21 cellular contexts compared by ENCODE assay signal in genomic region chr14:68148763-68149162, GRCh38.
"Had no signal": no experiment of that assay in that cellular context is flagged by ENCODE, and none has a peak within 500 bp of the region (broad histone marks: within the 10 kb centered on the region; RNA-seq: fewer than 3 reads in every experiment).

No MANE protein-coding gene starts in this region.

- DNase-seq: effector memory CD4-positive, alpha-beta T cell; glutamatergic neuron; islet precursor cell; left lung; lower lobe of right lung; mesenchymal stem cell; midbrain; naive B cell; nephron progenitor cell; psoas muscle; retina; stimulated activated CD4-positive, alpha-beta T cell treated with anti-CD3 and anti-CD28 coated beads, Interleukin-2, amount 100 ng/mL, for 24 hours; stimulated activated CD4-positive, alpha-beta T cell treated with anti-CD3 and anti-CD28 coated beads, Interleukin-4, amount 100 ng/mL, for 4 hours; stimulated activated naive B cell treated with anti-CD40 and anti-IgM and Interleukin-4, amounts not matched to agents 10 μg/mL and 1 μg/mL and 100 μg/mL, for 72 hours; stimulated activated naive CD8-positive, alpha-beta T cell treated with anti-CD3 and anti-CD28 coated beads, Interleukin-15, amount 100 ng/mL, for 72 hours; testis had no signal

- H3K27ac Mint-ChIP-seq: naive B cell; nephron progenitor cell; stimulated activated naive B cell treated with anti-CD40 and anti-IgM and Interleukin-4, amounts not matched to agents 10 μg/mL and 1 μg/mL and 100 μg/mL, for 72 hours; stimulated activated naive CD8-positive, alpha-beta T cell treated with anti-CD3 and anti-CD28 coated beads, Interleukin-15, amount 100 ng/mL, for 72 hours had no signal

- H3K27me3 Mint-ChIP-seq: naive B cell; stimulated activated naive B cell treated with anti-CD40 and anti-IgM and Interleukin-4, amounts not matched to agents 10 μg/mL and 1 μg/mL and 100 μg/mL, for 72 hours; stimulated activated naive CD8-positive, alpha-beta T cell treated with anti-CD3 and anti-CD28 coated beads, Interleukin-15, amount 100 ng/mL, for 72 hours had no signal

- H3K4me3 ChIP-seq: esophagus muscularis mucosa, gastroesophageal sphincter, left lung, lower lobe of right lung, psoas muscle, skin epidermis, testis, tibial nerve had no signal

- H3K4me3 Mint-ChIP-seq: naive B cell; nephron progenitor cell; stimulated activated naive B cell treated with anti-CD40 and anti-IgM and Interleukin-4, amounts not matched to agents 10 μg/mL and 1 μg/mL and 100 μg/mL, for 72 hours; stimulated activated naive CD8-positive, alpha-beta T cell treated with anti-CD3 and anti-CD28 coated beads, Interleukin-15, amount 100 ng/mL, for 72 hours had no signal

- H3K27ac ChIP-seq: lower lobe of right lung, psoas muscle, testis, tibial nerve had no signal

- H3K36me3 ChIP-seq: esophagus muscularis mucosa, gastroesophageal sphincter, left lung, lower lobe of right lung, tibial nerve had no signal

- ATAC-seq: gastroesophageal sphincter; left lung; lower lobe of right lung; psoas muscle; sciatic nerve; stimulated activated naive B cell treated with anti-CD40 and anti-IgM and Interleukin-4, amounts not matched to agents 10 μg/mL and 1 μg/mL and 100 μg/mL, for 72 hours; stimulated activated naive CD8-positive, alpha-beta T cell treated with anti-CD3 and anti-CD28 coated beads, Interleukin-15, amount 100 ng/mL, for 72 hours had no signal

- H3K9me3 ChIP-seq: gastroesophageal sphincter, testis had no signal

- H3K27me3 ChIP-seq: esophagus muscularis mucosa, gastroesophageal sphincter, left lung, testis, tibial nerve had no signal
